In genomic region chr7:99653754-99654153, GRCh38 we compare ENCODE assay signal across 15 cellular contexts. TPM values are rescaled to one million over a fixed set of nuclear protein-coding genes. Genes with fewer than 3 reads are reported as not detected.
A peak's percentile ranks its signal among the peaks of the same experiment; 100 is the strongest.
DNase-seq lines count a peak whose midpoint lies in the region; ATAC-seq and TF ChIP-seq lines count a peak whose summit lies in the region.
"Had no signal": no experiment of that assay in that cellular context is flagged by ENCODE, and none has a peak within 500 bp of the region (broad histone marks: within the 10 kb centered on the region; RNA-seq: fewer than 3 reads in every experiment).

No MANE protein-coding gene starts in this region.

- no peak for TF ChIP-seq CTCF in RWPE2 (IDR thresholded peaks at IDR 0.05; ENCODE audit: poor library complexity, severe bottlenecking)
- TF ChIP-seq CTCF in right lobe of liver (IDR thresholded peaks at IDR 0.05) = no peak
- no peak for TF ChIP-seq CTCF in foreskin fibroblast (IDR thresholded peaks at IDR 0.05; ENCODE audit: low read depth, low read length)

- peak; percentile 47 for DNase-seq in ELF-1 (ENCODE audit: low read depth, low spot score)
- no peak for DNase-seq in RWPE2 (ENCODE audit: low spot score)
- peak in 1 of 3 donors; percentile 71 for DNase-seq in right lobe of liver
- no peak for DNase-seq in nucleus accumbens (lab: John Stamatoyannopoulos, UW)
- no peak for DNase-seq in putamen (ENCODE audit: low spot score)
- no peak for DNase-seq in foreskin fibroblast
- DNase-seq: ACHN; CD4-positive, CD25-positive, alpha-beta regulatory T cell; DMS53; GM23248 had no signal

- H3K4me3 ChIP-seq in RWPE2 (ENCODE audit: severe bottlenecking) (no peak overlapping the region), right lobe of liver (no peak overlapping the region), foreskin fibroblast (ENCODE audit: low read depth in 1 of 2, low read length in 2 of 2) (no peak overlapping the region)
- H3K4me3 ChIP-seq: BLaER1 treated with 17β-estradiol and CSF1 and Interleukin-3, amounts not matched to agents 10 nM and 100 nM; GM23248 had no signal

- ATAC-seq in RWPE2 (ENCODE audit: low read depth) (0 out of 3 replicates have a peak, but pooled peaks have one; percentile 29), esophagus mucosa (peak; percentile 49), right lobe of liver (peak; percentile 54 to 82 (median 60)), HG03039 (IDR thresholded peaks at IDR 0.05; ENCODE audit: unreplicated experiment) (no peak)
- ATAC-seq: HCT116 had no signal

- WGBS in right lobe of liver (ENCODE audit: insufficient coverage, low coverage, low lambda C conversion rate, missing lambda C conversion rate) = 88% methylated on average over 2 of the region's 3 CpGs

- H3K9me3 ChIP-seq in RWPE2 (ENCODE audit: severe bottlenecking) = no peaks in the 10 kb centered on the region
- no peaks in the 10 kb centered on the region for H3K9me3 ChIP-seq in right lobe of liver

- H3K27me3 ChIP-seq in RWPE2 (ENCODE audit: insufficient read depth, poor library complexity, severe bottlenecking) (no peaks in the 10 kb centered on the region), right lobe of liver (no peaks in the 10 kb centered on the region)
- H3K27me3 ChIP-seq: BLaER1 treated with 17β-estradiol and CSF1 and Interleukin-3, amounts not matched to agents 10 nM and 100 nM had no signal

- H3K4me1 ChIP-seq in RWPE2 (ENCODE audit: insufficient read depth, poor library complexity, severe bottlenecking) (no peaks in the 10 kb centered on the region), right lobe of liver (no peaks in the 10 kb centered on the region)

- peak; percentile 49 for TF ChIP-seq POLR2A in right lobe of liver (IDR thresholded peaks at IDR 0.05)

- intact Hi-C loops in right lobe of liver (cut with DNase I) = no loop called here

- H3K36me3 ChIP-seq in RWPE2 (ENCODE audit: low read depth) (no peaks in the 10 kb centered on the region), right lobe of liver (peaks cover 0 to 8% (median 0%) of the 10 kb centered on the region in 4 donors)
- H3K36me3 ChIP-seq: BLaER1 treated with 17β-estradiol and CSF1 and Interleukin-3, amounts not matched to agents 10 nM and 100 nM had no signal

- H3K27ac ChIP-seq in RWPE2 (ENCODE audit: poor library complexity, severe bottlenecking) (no peak overlapping the region), right lobe of liver (no peak overlapping the region)
- H3K27ac ChIP-seq: BLaER1 treated with 17β-estradiol and CSF1 and Interleukin-3, amounts not matched to agents 10 nM and 100 nM; GM23248 had no signal

RNA-seq across cellular contexts. Expression of gene CYP3A5, which starts 26.0 kb away (rescaled TPM):
- total RNA-seq in esophagus mucosa (26.4 TPM), right lobe of liver (100 to 1,000 TPM; 307 to 774 (median 646) TPM)
- total RNA-seq: CD4-positive, CD25-positive, alpha-beta regulatory T cell; GM23248 had no signal

RNA-seq across cellular contexts. Expression of gene ZSCAN25, which starts 37.0 kb away (rescaled TPM):
- 9.6 TPM for total RNA-seq in esophagus mucosa
- total RNA-seq in right lobe of liver = 1 to 10 TPM; 4.5 to 7.4 (median 6.0) TPM

RNA-seq across cellular contexts. Expression of gene TMEM225B, which starts 55.7 kb away (rescaled TPM):
- total RNA-seq in esophagus mucosa = 1.00 TPM
- 1 to 10 TPM in 1 of 6 experiments, under 1 TPM in 3, not detected in 2; 0.25 to 1.4 (median 0.29) TPM for total RNA-seq in right lobe of liver
- total RNA-seq: A172, GM23248 had no signal

Comparison
In these comparisons a context has a peak if more than half of its experiments do, and no peak if none do; other contexts are left out.
1. RNA of gene CYP3A5, which starts 26.0 kb away (total RNA-seq): 307 to 774 TPM in right lobe of liver; 26.4 TPM in esophagus mucosa (single experiment); every median in the first group is over 10 times any median in the second.